ENCODE assay signal across 20 cellular contexts in the genomic region with DNA sequence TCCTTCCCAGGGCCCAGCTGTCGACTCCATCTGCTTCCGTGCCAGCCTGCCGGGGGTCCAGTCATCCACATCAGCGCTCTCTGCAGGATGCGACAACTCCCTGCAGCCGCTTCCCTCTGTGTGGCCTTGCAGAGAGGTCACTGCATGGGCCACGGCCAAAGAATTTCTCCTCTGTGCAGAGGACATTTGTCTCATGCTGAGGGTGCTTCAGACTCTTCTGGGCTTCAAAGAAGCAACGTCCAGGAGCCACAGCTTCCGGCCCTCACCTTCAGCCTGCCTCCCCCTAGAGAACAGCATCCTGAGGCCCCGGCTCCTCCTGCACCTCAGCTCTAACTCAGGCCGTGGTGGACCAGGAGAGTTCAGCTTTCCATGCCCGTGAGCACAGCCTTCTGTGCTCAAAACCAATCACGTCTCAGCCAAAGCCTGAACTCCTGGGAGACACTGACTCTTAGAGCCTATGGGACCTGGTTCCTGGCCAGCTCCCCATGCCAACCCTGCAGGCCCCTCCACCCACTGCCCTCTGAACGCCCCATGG.
"Had no signal": no experiment of that assay in that cellular context is flagged by ENCODE, and none has a peak within 500 bp of the region (broad histone marks: within the 10 kb centered on the region; RNA-seq: fewer than 3 reads in every experiment).

No MANE protein-coding gene starts in this region.

- ATAC-seq: body of pancreas; gastroesophageal sphincter; mucosa of descending colon; naive thymus-derived CD8-positive, alpha-beta T cell; SK-N-SH treated with all-trans-retinoic acid at 6 μM for 48 hours; stimulated activated naive CD8-positive, alpha-beta T cell treated with anti-CD3 and anti-CD28 coated beads, Interleukin-15, amount 100 ng/mL, for 72 hours; T-helper 17 cell had no signal

- H3K36me3 ChIP-seq: gastroesophageal sphincter, uterus had no signal

- DNase-seq: activated CD4-positive, alpha-beta T cell treated with anti-CD3 and anti-CD28 coated beads, Interleukin-2, amount 50 U/mL, for 48 hours; activated naive CD4-positive, alpha-beta T cell treated with Interleukin-2 at 50 U/mL for 16 hours; activated T-cell treated with anti-CD3 and anti-CD28 coated beads, Interleukin-2, amount 50 U/mL, for 48 hours; amniotic stem cell; effector memory CD4-positive, alpha-beta T cell; kidney glomerular epithelial cell; mammary epithelial cell; mucosa of descending colon; stimulated activated CD4-positive, alpha-beta T cell treated with anti-CD3 and anti-CD28 coated beads, Interleukin-4, amount 100 ng/mL, for 4 hours; stimulated activated naive CD8-positive, alpha-beta T cell treated with anti-CD3 and anti-CD28 coated beads, Interleukin-15, amount 100 ng/mL, for 72 hours; T-helper 17 cell; testis had no signal

- H3K27ac ChIP-seq: body of pancreas, epithelial cell of prostate, gastroesophageal sphincter, testis, uterus had no signal

- H3K4me3 Mint-ChIP-seq: central memory CD8-positive, alpha-beta T cell; stimulated activated naive CD8-positive, alpha-beta T cell treated with anti-CD3 and anti-CD28 coated beads, Interleukin-15, amount 100 ng/mL, for 72 hours; T-helper 17 cell had no signal

- H3K27ac Mint-ChIP-seq: T-helper 17 cell had no signal

- H3K27me3 ChIP-seq: body of pancreas, testis, uterus had no signal

- H3K4me1 ChIP-seq: body of pancreas, gastroesophageal sphincter, testis, uterus had no signal

- H3K27me3 Mint-ChIP-seq: central memory CD8-positive, alpha-beta T cell; naive thymus-derived CD8-positive, alpha-beta T cell; stimulated activated naive CD8-positive, alpha-beta T cell treated with anti-CD3 and anti-CD28 coated beads, Interleukin-15, amount 100 ng/mL, for 72 hours; T-helper 17 cell had no signal

- FAIRE-seq: TTC549 had no signal

- H3K4me3 ChIP-seq: body of pancreas, gastroesophageal sphincter, mucosa of descending colon, testis, uterus had no signal

- H3K9me3 Mint-ChIP-seq: central memory CD8-positive, alpha-beta T cell; naive thymus-derived CD8-positive, alpha-beta T cell; stimulated activated naive CD8-positive, alpha-beta T cell treated with anti-CD3 and anti-CD28 coated beads, Interleukin-15, amount 100 ng/mL, for 72 hours had no signal
